In the genomic region with DNA sequence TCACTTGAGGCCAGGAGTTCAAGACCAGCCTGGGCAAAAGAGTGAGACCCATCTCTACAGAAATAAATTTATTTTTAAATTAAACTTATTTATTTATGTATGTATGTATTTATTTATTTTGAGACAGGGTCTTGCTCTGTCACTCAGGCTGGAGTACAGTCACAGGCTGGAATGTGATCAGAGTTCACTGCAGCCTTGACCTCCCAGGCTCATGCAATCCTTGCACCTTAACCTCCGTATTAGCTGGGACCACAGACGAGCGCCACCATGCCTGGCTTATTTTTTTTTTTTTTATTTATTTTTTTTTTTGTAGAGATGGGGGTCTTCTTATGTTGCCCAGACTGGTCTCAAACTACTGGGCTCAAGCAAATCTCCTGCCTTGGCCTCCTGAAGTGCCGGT, we compare ENCODE assay signal across 23 cellular contexts.
DNase-seq lines count a peak whose midpoint lies in the region; ATAC-seq and TF ChIP-seq lines count a peak whose summit lies in the region.
"Had no signal": no experiment of that assay in that cellular context is flagged by ENCODE, and none has a peak within 500 bp of the region (broad histone marks: within the 10 kb centered on the region; RNA-seq: fewer than 3 reads in every experiment).

No MANE protein-coding gene starts in this region.

- H3K4me3 Mint-ChIP-seq in endodermal cell: no peak overlapping the region
- H3K4me3 Mint-ChIP-seq: CD14-positive monocyte; CD4-positive, alpha-beta memory T cell; CD4-positive, CD25-positive, alpha-beta regulatory T cell; CD8-positive, alpha-beta memory T cell had no signal

- H3K9me3 ChIP-seq in endodermal cell (ENCODE audit: control insufficient read depth, low read length): no peaks in the 10 kb centered on the region
- H3K9me3 ChIP-seq in psoas muscle: no peaks in the 10 kb centered on the region
- no peaks in the 10 kb centered on the region for H3K9me3 ChIP-seq in skeletal muscle tissue (ENCODE audit: control insufficient read depth in 3 of 3, low read length in 3 of 3)
- H3K9me3 ChIP-seq: BE2C, BLaER1 had no signal

- intact Hi-C loops in psoas muscle (cut with DNase I): loop anchor here (5.0 to 10.0 kb wide), 5 partner anchors 47 to 314 kb away; no protein-coding TSS in a partner anchor

- H3K9ac ChIP-seq in endodermal cell (ENCODE audit: extremely low read depth, low read length, poor library complexity, severe bottlenecking): no peak overlapping the region
- H3K9ac ChIP-seq in skeletal muscle tissue (ENCODE audit: low read depth in 1 of 3, low read length in 3 of 3): peak overlapping the region in 1 of 3 donors; percentile 47
- H3K9ac ChIP-seq: BLaER1 had no signal

- H3K27me3 ChIP-seq in endodermal cell (ENCODE audit: control insufficient read depth, insufficient read depth, low read length, poor library complexity, severe bottlenecking): peaks cover 15% of the 10 kb centered on the region
- H3K27me3 ChIP-seq in psoas muscle (ENCODE audit: insufficient read depth in 3 of 3, low read length in 2 of 3): no peaks in the 10 kb centered on the region
- no peaks in the 10 kb centered on the region for H3K27me3 ChIP-seq in skeletal muscle tissue (ENCODE audit: control insufficient read depth in 3 of 3, insufficient read depth in 3 of 3, low read length in 3 of 3)
- H3K27me3 ChIP-seq: BE2C, BLaER1 had no signal

- TF ChIP-seq CTCF in endodermal cell (conservative IDR thresholded peaks at IDR 0.05) (no peak), psoas muscle (IDR thresholded peaks at IDR 0.05) (no peak)

- DNase-seq in endodermal cell: peak; percentile 23
- no peak for DNase-seq in psoas muscle
- no peak for DNase-seq in activated CD4-positive, alpha-beta T cell treated with anti-CD3 and anti-CD28 coated beads, Interleukin-2, amount 50 U/mL, for 48 hours
- no peak for DNase-seq in NCI-H524 (lab: John Stamatoyannopoulos, UW)
- DNase-seq: 8988T; ACHN; BE2C; C1 segment of cervical spinal cord; CD4-positive, alpha-beta memory T cell; CD4-positive, CD25-positive, alpha-beta regulatory T cell; CD8-positive, alpha-beta memory T cell; COR-L47; DMS 273 treated with DMSO at 0.1 percent for 48 hours; DMS153; DMS53; DMS79; DND-41; EL; GDM1 had no signal

- H3K4me1 Mint-ChIP-seq in endodermal cell: peaks cover 48% of the 10 kb centered on the region

- ATAC-seq in psoas muscle: no peak
- ATAC-seq: GM12878 had no signal

- WGBS in endodermal cell (ENCODE audit: insufficient coverage in 1 of 2, insufficient read length in 1 of 2), 2 experiments: 0 to 75% methylated on average over 1 to 4 of the region's 4 CpGs
- WGBS in psoas muscle, 3 donors: 68 to 89% (median 76%) methylated on average over 4 of the region's 4 CpGs

- no peak overlapping the region for H3K27ac Mint-ChIP-seq in endodermal cell
- H3K27ac Mint-ChIP-seq: CD14-positive monocyte; CD4-positive, alpha-beta memory T cell; CD4-positive, CD25-positive, alpha-beta regulatory T cell; CD8-positive, alpha-beta memory T cell had no signal

- H3K4me3 ChIP-seq in endodermal cell (ENCODE audit: low read length) (no peak overlapping the region), psoas muscle (no peak overlapping the region), skeletal muscle tissue (ENCODE audit: low read length in 3 of 3) (peak overlapping the region in 1 of 3 donors; percentile 10)
- H3K4me3 ChIP-seq: BLaER1, GM12878 had no signal

- H3K36me3 Mint-ChIP-seq in endodermal cell (ENCODE audit: low read depth): no peaks in the 10 kb centered on the region
- H3K36me3 Mint-ChIP-seq: CD4-positive, alpha-beta memory T cell; CD4-positive, CD25-positive, alpha-beta regulatory T cell; CD8-positive, alpha-beta memory T cell had no signal

- H3K4me1 ChIP-seq in endodermal cell (ENCODE audit: control insufficient read depth, insufficient read depth, low read length) (peaks cover 11% of the 10 kb centered on the region), psoas muscle (peaks cover 70% of the 10 kb centered on the region), skeletal muscle tissue (ENCODE audit: control insufficient read depth in 3 of 3, insufficient read depth in 3 of 3, low read length in 3 of 3) (peaks cover 59 to 70% (median 69%) of the 10 kb centered on the region in 3 donors)

- peaks cover 25% of the 10 kb centered on the region for H3K27me3 Mint-ChIP-seq in endodermal cell (ENCODE audit: insufficient read depth)

- H3K27ac ChIP-seq in endodermal cell (ENCODE audit: low read depth, low read length) (no peak overlapping the region), psoas muscle (peak overlapping the region; percentile 62), skeletal muscle tissue (ENCODE audit: low read depth, low read length) (peak overlapping the region; percentile 77)
- H3K27ac ChIP-seq: BLaER1 had no signal

- H3K9me3 Mint-ChIP-seq in endodermal cell: no peaks in the 10 kb centered on the region
- H3K9me3 Mint-ChIP-seq: CD4-positive, CD25-positive, alpha-beta regulatory T cell had no signal

- H3K36me3 ChIP-seq in endodermal cell (ENCODE audit: control insufficient read depth, insufficient read depth, low read length) (no peaks in the 10 kb centered on the region), psoas muscle (ENCODE audit: insufficient read depth in 1 of 2, low read depth in 1 of 2) (no peaks in the 10 kb centered on the region), skeletal muscle tissue (ENCODE audit: control insufficient read depth in 3 of 3, insufficient read depth in 3 of 3, low read length in 3 of 3) (no peaks in the 10 kb centered on the region)
- H3K36me3 ChIP-seq: BE2C, BLaER1 had no signal
